ENCODE assay signal across 1 cellular context in the genomic region with DNA sequence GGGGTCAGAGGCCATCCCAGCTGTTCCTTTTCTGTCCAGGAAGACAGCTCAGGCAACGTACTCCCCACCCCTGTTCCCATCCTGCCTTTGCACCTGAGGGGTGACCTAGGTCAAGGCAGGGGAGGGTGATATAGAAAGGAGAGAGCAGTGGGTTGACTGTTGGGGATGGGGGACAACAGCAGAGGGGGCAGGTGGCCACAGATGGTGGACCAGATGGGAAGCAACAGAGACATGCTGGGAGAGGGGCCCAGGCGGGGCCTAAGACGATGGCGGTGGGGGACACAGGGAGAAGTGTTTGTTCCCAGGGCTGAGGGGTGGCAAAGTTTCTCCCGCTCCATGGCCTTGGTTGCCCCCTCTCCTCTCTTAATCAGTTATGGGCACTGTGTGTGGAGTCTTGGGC.
TF ChIP-seq lines count a peak whose summit lies in the region.

No MANE protein-coding gene starts in this region.

TF ChIP-seq in WTC11, 78 proteins besides CTCF, POLR2A, EP300 and RAD21 (continued from another document):
- TF ChIP-seq USF1 (CRISPR knock-in tag; IDR thresholded peaks at IDR 0.05) (no peak), NFYB (CRISPR knock-in tag; conservative IDR thresholded peaks at IDR 0.05; ENCODE audit: low read depth) (no peak), EMX1 (CRISPR knock-in tag; IDR thresholded peaks at IDR 0.05) (no peak)
